ENCODE assay signal across 16 cellular contexts in the genomic region with DNA sequence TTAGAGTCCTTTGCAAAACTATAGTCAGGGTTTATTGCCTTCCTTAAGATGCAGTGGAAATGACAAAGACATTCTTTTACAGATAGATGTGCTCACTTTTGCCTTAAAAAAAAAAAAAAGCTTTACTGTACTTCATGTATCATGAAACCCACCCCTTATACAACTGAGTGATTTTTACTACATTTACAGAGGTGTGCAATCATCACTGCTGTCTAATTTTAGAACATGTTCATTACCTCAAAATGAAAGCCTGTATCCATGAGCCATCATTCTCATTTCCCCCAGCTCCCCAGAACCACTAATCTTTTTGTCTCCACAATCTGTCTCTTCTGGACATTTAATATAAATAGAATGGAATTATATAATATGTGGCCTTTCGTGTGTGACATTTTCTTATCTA.
DNase-seq lines count a peak whose midpoint lies in the region; ATAC-seq and TF ChIP-seq lines count a peak whose summit lies in the region.
"Had no signal": no experiment of that assay in that cellular context is flagged by ENCODE, and none has a peak within 500 bp of the region (broad histone marks: within the 10 kb centered on the region; RNA-seq: fewer than 3 reads in every experiment).

No MANE protein-coding gene starts in this region.

- H3K9me3 Mint-ChIP-seq in activated T-cell treated with anti-CD3 and anti-CD28 coated beads, Interleukin-2, amount 50 U/mL, for 24 hours, result peaks cover 4% of the 10 kb centered on the region
- H3K9me3 Mint-ChIP-seq in activated T-cell treated with anti-CD3 and anti-CD28 coated beads, Interleukin-2, amount 50 U/mL, for 4 hours, result peaks cover 7% of the 10 kb centered on the region
- H3K9me3 Mint-ChIP-seq in activated T-helper 17 cell treated with anti-CD3 and anti-CD28 coated beads, Interleukin-2, amount 50 U/mL, for 72 hours, result no peaks in the 10 kb centered on the region
- H3K9me3 Mint-ChIP-seq: CD4-positive, alpha-beta T cell had no signal

- H3K4me1 ChIP-seq in prostate gland (replicated peaks), result no peaks in the 10 kb centered on the region

- TF ChIP-seq CTCF in prostate gland (IDR thresholded peaks at IDR 0.05), result no peak

- peaks cover 24% of the 10 kb centered on the region for H3K4me1 Mint-ChIP-seq in activated T-cell treated with anti-CD3 and anti-CD28 coated beads, Interleukin-2, amount 50 U/mL, for 24 hours (ENCODE audit: low read depth)
- peaks cover 8% of the 10 kb centered on the region for H3K4me1 Mint-ChIP-seq in activated T-cell treated with anti-CD3 and anti-CD28 coated beads, Interleukin-2, amount 50 U/mL, for 4 hours (ENCODE audit: low read depth)
- no peaks in the 10 kb centered on the region for H3K4me1 Mint-ChIP-seq in activated T-helper 17 cell treated with anti-CD3 and anti-CD28 coated beads, Interleukin-2, amount 50 U/mL, for 72 hours

- intact Hi-C loops in prostate gland (cut with DNase I), result loop anchor here (5.0 to 10.0 kb wide), 3 partner anchors 204 to 661 kb away; no protein-coding TSS in a partner anchor

- H3K36me3 ChIP-seq in prostate gland, result no peaks in the 10 kb centered on the region

- H3K27me3 ChIP-seq in prostate gland (replicated peaks; ENCODE audit: insufficient read depth), result no peaks in the 10 kb centered on the region

- DNase-seq in activated T-cell treated with anti-CD3 and anti-CD28 coated beads, Interleukin-2, amount 50 U/mL, for 24 hours, result no peak
- DNase-seq in activated T-cell treated with anti-CD3 and anti-CD28 coated beads, Interleukin-2, amount 50 U/mL, for 4 hours, result no peak
- DNase-seq in stimulated activated naive CD8-positive, alpha-beta T cell treated with anti-CD3 and anti-CD28 coated beads, Interleukin-15, Interleukin-2, amounts not matched to agents 100 U/mL and 50 U/mL, for 24 hours, result no peak
- DNase-seq in prostate gland (ENCODE audit: low spot score) (no peak), inferior parietal cortex (ENCODE audit: extremely low spot score) (no peak)
- DNase-seq: C1 segment of cervical spinal cord; Calu3; CD4-positive, alpha-beta T cell; DMS 273 treated with DMSO at 0.1 percent for 48 hours; GM23248; IMR-90 had no signal

- peak overlapping the region; percentile 40 for H3K27ac Mint-ChIP-seq in activated T-cell treated with anti-CD3 and anti-CD28 coated beads, Interleukin-2, amount 50 U/mL, for 24 hours
- no peak overlapping the region for H3K27ac Mint-ChIP-seq in activated T-helper 17 cell treated with anti-CD3 and anti-CD28 coated beads, Interleukin-2, amount 50 U/mL, for 72 hours
- H3K27ac Mint-ChIP-seq: B cell; CD4-positive, alpha-beta T cell had no signal

- no peaks in the 10 kb centered on the region for H3K9me3 ChIP-seq in prostate gland

- no peak for TF ChIP-seq POLR2A in prostate gland (IDR thresholded peaks at IDR 0.05)

- no peaks in the 10 kb centered on the region for H3K27me3 Mint-ChIP-seq in activated T-cell treated with anti-CD3 and anti-CD28 coated beads, Interleukin-2, amount 50 U/mL, for 24 hours
- H3K27me3 Mint-ChIP-seq in activated T-cell treated with anti-CD3 and anti-CD28 coated beads, Interleukin-2, amount 50 U/mL, for 4 hours (ENCODE audit: low read depth), result no peaks in the 10 kb centered on the region
- no peaks in the 10 kb centered on the region for H3K27me3 Mint-ChIP-seq in activated T-helper 17 cell treated with anti-CD3 and anti-CD28 coated beads, Interleukin-2, amount 50 U/mL, for 72 hours
- H3K27me3 Mint-ChIP-seq: B cell; CD4-positive, alpha-beta T cell had no signal

- peaks cover 32% of the 10 kb centered on the region for H3K36me3 Mint-ChIP-seq in activated T-cell treated with anti-CD3 and anti-CD28 coated beads, Interleukin-2, amount 50 U/mL, for 24 hours (ENCODE audit: low read depth)
- H3K36me3 Mint-ChIP-seq in activated T-cell treated with anti-CD3 and anti-CD28 coated beads, Interleukin-2, amount 50 U/mL, for 4 hours (ENCODE audit: insufficient read depth), result peaks cover 21% of the 10 kb centered on the region
- H3K36me3 Mint-ChIP-seq in activated T-helper 17 cell treated with anti-CD3 and anti-CD28 coated beads, Interleukin-2, amount 50 U/mL, for 72 hours (ENCODE audit: low read depth), result peaks cover 46% of the 10 kb centered on the region

- 53% methylated on average over 1 of the region's 1 CpG for WGBS in prostate gland

- H3K27ac ChIP-seq in prostate gland, result no peak overlapping the region
- H3K27ac ChIP-seq: GM23248 had no signal

- H3K4me3 ChIP-seq in prostate gland, result no peak overlapping the region
- H3K4me3 ChIP-seq: GM23248 had no signal

- H3K4me3 Mint-ChIP-seq in activated T-cell treated with anti-CD3 and anti-CD28 coated beads, Interleukin-2, amount 50 U/mL, for 24 hours, result no peak overlapping the region
- no peak overlapping the region for H3K4me3 Mint-ChIP-seq in activated T-cell treated with anti-CD3 and anti-CD28 coated beads, Interleukin-2, amount 50 U/mL, for 4 hours
- H3K4me3 Mint-ChIP-seq in activated T-helper 17 cell treated with anti-CD3 and anti-CD28 coated beads, Interleukin-2, amount 50 U/mL, for 72 hours, result no peak overlapping the region
- H3K4me3 Mint-ChIP-seq: B cell; CD4-positive, alpha-beta T cell had no signal

- ATAC-seq in activated T-cell treated with anti-CD3 and anti-CD28 coated beads, Interleukin-2, amount 50 U/mL, for 4 hours, result no peak
- ATAC-seq in GM18519 (IDR thresholded peaks at IDR 0.05; ENCODE audit: low FRiP score, unreplicated experiment) (peak; percentile 41), HG02678 (IDR thresholded peaks at IDR 0.05; ENCODE audit: unreplicated experiment) (no peak)
- peak; percentile 56 for ATAC-seq in activated T-helper 17 cell treated with anti-CD3 and anti-CD28 coated beads, Interleukin-2, amount 50 U/mL, for 72 hours (replicated peaks)
- ATAC-seq in stimulated activated naive CD8-positive, alpha-beta T cell treated with anti-CD3 and anti-CD28 coated beads, Interleukin-15, Interleukin-2, amounts not matched to agents 100 U/mL and 50 U/mL, for 24 hours, result peak; percentile 46
- ATAC-seq: HCT116 had no signal

Comparison
In these comparisons a context has a peak if more than half of its experiments do, and no peak if none do; other contexts are left out.
1. ATAC-seq: peak in GM18519 (single experiment), activated T-helper 17 cell treated with anti-CD3 and anti-CD28 coated beads, Interleukin-2, amount 50 U/mL, for 72 hours (single experiment) and stimulated activated naive CD8-positive, alpha-beta T cell treated with anti-CD3 and anti-CD28 coated beads, Interleukin-15, Interleukin-2, amounts not matched to agents 100 U/mL and 50 U/mL, for 24 hours (single experiment); none in activated T-cell treated with anti-CD3 and anti-CD28 coated beads, Interleukin-2, amount 50 U/mL, for 4 hours (0 of 2) and HG02678 (single experiment).